21 cellular contexts compared by ENCODE assay signal in genomic region chr2:101779652-101780051, GRCh38.
DNase-seq lines count a peak whose midpoint lies in the region; ATAC-seq and TF ChIP-seq lines count a peak whose summit lies in the region.
"Had no signal": no experiment of that assay in that cellular context is flagged by ENCODE, and none has a peak within 500 bp of the region (broad histone marks: within the 10 kb centered on the region; RNA-seq: fewer than 3 reads in every experiment).

No MANE protein-coding gene starts in this region.

- no peaks in the 10 kb centered on the region for H3K9me3 Mint-ChIP-seq in CD4-positive, CD25-positive, alpha-beta regulatory T cell
- H3K9me3 Mint-ChIP-seq in glutamatergic neuron (ENCODE audit: unreplicated experiment): peaks cover 44% of the 10 kb centered on the region

- no peak for TF ChIP-seq EP300 in gastroesophageal sphincter (IDR thresholded peaks at IDR 0.05)

- no peak for TF ChIP-seq POLR2A in gastroesophageal sphincter (IDR thresholded peaks at IDR 0.05)

- peak overlapping the region; percentile 11 for H3K4me3 ChIP-seq in CD4-positive, CD25-positive, alpha-beta regulatory T cell (ENCODE audit: low read depth, low read length)
- H3K4me3 ChIP-seq in GM12865 (ENCODE audit: low read depth, low read length): no peak overlapping the region
- H3K4me3 ChIP-seq in OCI-LY3 (ENCODE audit: low read length): peak overlapping the region; percentile 2; the same call in 1 of the 2 replicates
- H3K4me3 ChIP-seq in gastroesophageal sphincter: no peak overlapping the region
- H3K4me3 ChIP-seq: transverse colon had no signal

- WGBS in gastroesophageal sphincter (ENCODE audit: low coverage in 1 of 2), 2 donors: 72% methylated on average over 3 of the region's 3 CpGs

- no peaks in the 10 kb centered on the region for H3K36me3 Mint-ChIP-seq in CD4-positive, CD25-positive, alpha-beta regulatory T cell
- H3K36me3 Mint-ChIP-seq in glutamatergic neuron (ENCODE audit: unreplicated experiment): peaks cover 5% of the 10 kb centered on the region

- no peak overlapping the region for H3K9ac ChIP-seq in OCI-LY3 (ENCODE audit: low read length)
- H3K9ac ChIP-seq: SK-N-SH had no signal

- TF ChIP-seq CTCF in GM12865 (IDR thresholded peaks at IDR 0.05; ENCODE audit: insufficient read depth, low read depth, low read length, missing control alignments) (no peak), OCI-LY3 (IDR thresholded peaks at IDR 0.05; ENCODE audit: low read depth, low read length) (no peak), glutamatergic neuron (IDR thresholded peaks at IDR 0.05; ENCODE audit: partially characterized antibody, unreplicated experiment) (no peak), gastroesophageal sphincter (IDR thresholded peaks at IDR 0.05) (no peak)

- H2AFZ ChIP-seq in OCI-LY3 (ENCODE audit: low read depth, low read length): no peak overlapping the region

- peak overlapping the region; percentile 21 to 58 (median 51) for H3K4me3 Mint-ChIP-seq in CD4-positive, CD25-positive, alpha-beta regulatory T cell
- peak overlapping the region; percentile 76 for H3K4me3 Mint-ChIP-seq in glutamatergic neuron (ENCODE audit: unreplicated experiment)
- H3K4me3 Mint-ChIP-seq: activated CD8-positive, alpha-beta memory T cell treated with anti-CD3 and anti-CD28 coated beads, Interleukin-2, amount 10 ng/mL, durations not matched to agents 7 days and 5 days had no signal

- DNase-seq in CD4-positive, CD25-positive, alpha-beta regulatory T cell: no peak
- DNase-seq in GM12865 (ENCODE audit: low read depth): peak; percentile 13
- DNase-seq in glutamatergic neuron: no peak
- no peak for DNase-seq in left ventricle myocardium superior
- DNase-seq: activated CD8-positive, alpha-beta memory T cell treated with anti-CD3 and anti-CD28 coated beads, Interleukin-2, amount 10 ng/mL, durations not matched to agents 7 days and 5 days; activated gamma-delta T cell treated with Interleukin-2 at 50 U/mL for 16 hours; COR-L47; DND-41; H7; NCI-H1105; NCI-H2081 treated with DMSO at 0.1 percent for 48 hours; RPMI8226; SK-N-SH; stimulated activated naive CD4-positive, alpha-beta T cell; T-helper 9 cell; transverse colon had no signal

- no peaks in the 10 kb centered on the region for H3K27me3 ChIP-seq in CD4-positive, CD25-positive, alpha-beta regulatory T cell (ENCODE audit: control insufficient read depth, insufficient read depth, low read length)
- H3K27me3 ChIP-seq in OCI-LY3 (ENCODE audit: low read depth, low read length) (no peaks in the 10 kb centered on the region), gastroesophageal sphincter (no peaks in the 10 kb centered on the region)
- H3K27me3 ChIP-seq: transverse colon had no signal

- peak overlapping the region; percentile 98 for H3K4me2 ChIP-seq in OCI-LY3 (ENCODE audit: low read length)
- H3K4me2 ChIP-seq: SK-N-SH had no signal

- H3K27ac ChIP-seq in CD4-positive, CD25-positive, alpha-beta regulatory T cell (ENCODE audit: insufficient read depth, low read length, poor library complexity, severe bottlenecking): no peak overlapping the region
- H3K27ac ChIP-seq in OCI-LY3 (ENCODE audit: low read length): peak overlapping the region; percentile 91; the same call in 1 of the 2 replicates
- no peak overlapping the region for H3K27ac ChIP-seq in gastroesophageal sphincter
- H3K27ac ChIP-seq: transverse colon had no signal

- peaks cover 93% of the 10 kb centered on the region for H4K20me1 ChIP-seq in OCI-LY3 (ENCODE audit: insufficient read depth, low read length)

- H3K4me1 Mint-ChIP-seq in CD4-positive, CD25-positive, alpha-beta regulatory T cell: peaks cover 55 to 89% (median 78%) of the 10 kb centered on the region in 4 donors
- H3K4me1 Mint-ChIP-seq in glutamatergic neuron (ENCODE audit: low read depth, unreplicated experiment): peaks cover 87% of the 10 kb centered on the region

- H3K9me3 ChIP-seq in CD4-positive, CD25-positive, alpha-beta regulatory T cell (ENCODE audit: control insufficient read depth in 2 of 2, low read length in 2 of 2): no peaks in the 10 kb centered on the region
- H3K9me3 ChIP-seq in OCI-LY3 (ENCODE audit: insufficient read depth, low read length) (no peaks in the 10 kb centered on the region), gastroesophageal sphincter (no peaks in the 10 kb centered on the region)
- H3K9me3 ChIP-seq: SK-N-SH, transverse colon had no signal

- intact Hi-C loops in left ventricle myocardium superior (cut with micrococcal nuclease): no loop called here

- H3K27me3 Mint-ChIP-seq in CD4-positive, CD25-positive, alpha-beta regulatory T cell: no peaks in the 10 kb centered on the region
- H3K27me3 Mint-ChIP-seq in glutamatergic neuron (ENCODE audit: unreplicated experiment): peaks cover 27% of the 10 kb centered on the region
- H3K27me3 Mint-ChIP-seq: activated CD8-positive, alpha-beta memory T cell treated with anti-CD3 and anti-CD28 coated beads, Interleukin-2, amount 10 ng/mL, durations not matched to agents 7 days and 5 days; progenitor cell of endocrine pancreas had no signal

- H3K36me3 ChIP-seq in CD4-positive, CD25-positive, alpha-beta regulatory T cell (ENCODE audit: control insufficient read depth, insufficient read depth, low read length): no peaks in the 10 kb centered on the region
- H3K36me3 ChIP-seq in OCI-LY3 (replicated peaks; ENCODE audit: low read depth, low read length): no peaks in the 10 kb centered on the region
- H3K36me3 ChIP-seq in gastroesophageal sphincter: no peaks in the 10 kb centered on the region
- H3K36me3 ChIP-seq: transverse colon had no signal

- peaks cover 99% of the 10 kb centered on the region for H3K79me2 ChIP-seq in OCI-LY3 (ENCODE audit: low read length)

- peaks cover 67% of the 10 kb centered on the region for H3K4me1 ChIP-seq in CD4-positive, CD25-positive, alpha-beta regulatory T cell (ENCODE audit: control insufficient read depth, insufficient read depth, low read length, poor library complexity, severe bottlenecking)
- H3K4me1 ChIP-seq in OCI-LY3 (ENCODE audit: low read length) (peaks cover 45% of the 10 kb centered on the region), gastroesophageal sphincter (peaks cover 0 to 82% (median 18%) of the 10 kb centered on the region in 3 donors)

- peak overlapping the region in 1 of 3 donors; percentile 71 for H3K27ac Mint-ChIP-seq in CD4-positive, CD25-positive, alpha-beta regulatory T cell
- H3K27ac Mint-ChIP-seq in glutamatergic neuron (ENCODE audit: unreplicated experiment): peak overlapping the region; percentile 98
- H3K27ac Mint-ChIP-seq: activated CD8-positive, alpha-beta memory T cell treated with anti-CD3 and anti-CD28 coated beads, Interleukin-2, amount 10 ng/mL, durations not matched to agents 7 days and 5 days had no signal

- no peak for ATAC-seq in CD4-positive, CD25-positive, alpha-beta regulatory T cell (ENCODE audit: low read depth in 2 of 2)
- ATAC-seq in gastroesophageal sphincter (no peak), HG03469 (IDR thresholded peaks at IDR 0.05; ENCODE audit: unreplicated experiment) (no peak), left ventricle myocardium superior (no peak)
- ATAC-seq: activated CD8-positive, alpha-beta memory T cell treated with anti-CD3 and anti-CD28 coated beads, Interleukin-2, amount 10 ng/mL, durations not matched to agents 7 days and 5 days; left lobe of liver had no signal

Comparison
In these comparisons a context has a peak if more than half of its experiments do, and no peak if none do; other contexts are left out.
1. H3K4me3 ChIP-seq: peak in CD4-positive, CD25-positive, alpha-beta regulatory T cell (single experiment) and OCI-LY3 (single experiment); none in GM12865 (single experiment) and gastroesophageal sphincter (0 of 2).